Comparison of ENCODE assay signal across 25 cellular contexts in the genomic region with DNA sequence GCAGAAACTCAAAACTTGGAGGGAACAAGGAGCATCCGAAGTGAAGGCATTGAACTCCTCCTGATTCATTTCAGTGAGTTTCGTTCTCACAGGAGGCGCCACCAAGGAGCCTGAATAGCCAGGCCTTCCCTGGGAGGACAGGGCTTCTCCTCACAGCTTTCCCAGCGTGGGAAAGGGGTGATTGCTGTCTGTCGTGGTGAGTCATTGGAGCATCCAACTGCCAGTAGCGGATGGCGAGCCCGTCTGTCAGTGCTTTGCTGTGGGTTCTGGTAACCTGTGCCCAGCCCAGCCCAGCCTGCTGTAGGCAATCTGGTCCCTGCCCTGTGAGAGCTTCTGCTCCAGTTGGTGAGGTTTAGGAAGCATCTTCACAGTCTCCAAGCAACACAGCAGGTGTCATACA.
"Had no signal": no experiment of that assay in that cellular context is flagged by ENCODE, and none has a peak within 500 bp of the region (broad histone marks: within the 10 kb centered on the region; RNA-seq: fewer than 3 reads in every experiment).

No MANE protein-coding gene starts in this region.

- FAIRE-seq: endothelial cell of umbilical vein had no signal

- H3K4me3 ChIP-seq: body of pancreas, coronary artery, esophagus squamous epithelium, ovary, skin epidermis, testis, upper lobe of right lung had no signal

- H3K9me3 ChIP-seq: body of pancreas, esophagus squamous epithelium, ovary, testis, upper lobe of right lung had no signal

- H3K27me3 ChIP-seq: body of pancreas, esophagus squamous epithelium, ovary, testis, upper lobe of right lung had no signal

- H3K27ac ChIP-seq: body of pancreas, coronary artery, ovary, upper lobe of right lung, VCaP had no signal

- H3K36me3 ChIP-seq: ovary had no signal

- ATAC-seq: activated CD4-positive, alpha-beta T cell treated with anti-CD3 and anti-CD28 coated beads for 36 hours; activated CD8-positive, alpha-beta memory T cell treated with anti-CD3 and anti-CD28 coated beads, Interleukin-2, amount 10 ng/mL, durations not matched to agents 7 days and 5 days; activated T-cell treated with anti-CD3 and anti-CD28 coated beads, Interleukin-2, amount 50 U/mL, for 4 hours; body of pancreas; SK-N-SH treated with all-trans-retinoic acid at 6 μM for 48 hours; upper lobe of right lung had no signal

- DNase-seq: activated CD4-positive, alpha-beta memory T cell treated with anti-CD3 and anti-CD28 coated beads for 36 hours; activated CD4-positive, alpha-beta T cell treated with anti-CD3 and anti-CD28 coated beads for 36 hours; activated CD8-positive, alpha-beta memory T cell treated with anti-CD3 and anti-CD28 coated beads, Interleukin-2, amount 10 ng/mL, durations not matched to agents 7 days and 5 days; activated gamma-delta T cell; activated T-cell treated with anti-CD3 and anti-CD28 coated beads, Interleukin-2, amount 50 U/mL, for 4 hours; amniotic stem cell; body of pancreas; effector CD4-positive, alpha-beta T cell; esophagus squamous epithelium; foreskin fibroblast; glutamatergic neuron; immature natural killer cell; midbrain; ovary; stimulated activated CD4-positive, alpha-beta T cell treated with anti-CD3 and anti-CD28 coated beads, Interleukin-4, amount 100 ng/mL, for 4 hours; stimulated activated CD8-positive, alpha-beta memory T cell treated with anti-CD3 and anti-CD28 coated beads, Interleukin-4, amount 100 ng/mL, for 48 hours; T-helper 1 cell; T1000; upper lobe of right lung had no signal

- H3K4me1 ChIP-seq: body of pancreas had no signal
